Comparison of ENCODE assay signal across 14 cellular contexts in genomic region chr14:39025810-39026627, GRCh38.
DNase-seq lines count a peak whose midpoint lies in the region; ATAC-seq and TF ChIP-seq lines count a peak whose summit lies in the region.
"Had no signal": no experiment of that assay in that cellular context is flagged by ENCODE, and none has a peak within 500 bp of the region (broad histone marks: within the 10 kb centered on the region; RNA-seq: fewer than 3 reads in every experiment).

No MANE protein-coding gene starts in this region.

- H2AK5ac ChIP-seq in neuronal stem cell (ENCODE audit: low read depth, low read length), result no peak overlapping the region

- no peak overlapping the region for H3K23ac ChIP-seq in neuronal stem cell (ENCODE audit: low read depth, low read length, poor library complexity)

- H3K14ac ChIP-seq in neuronal stem cell (ENCODE audit: low read length), result no peak overlapping the region

- peaks cover 8 to 22% of the 10 kb centered on the region in 2 donors for H3K36me3 ChIP-seq in neuronal stem cell (replicated peaks in 1 of 2; ENCODE audit: control insufficient read depth in 2 of 2, insufficient read depth in 2 of 2, low read length in 2 of 2)
- H3K36me3 ChIP-seq in esophagus muscularis mucosa, result peaks cover 11 to 19% (median 17%) of the 10 kb centered on the region in 4 donors
- H3K36me3 ChIP-seq: prostate gland had no signal

- no peak overlapping the region for H2BK120ac ChIP-seq in neuronal stem cell (ENCODE audit: low read depth, low read length)

- DNase-seq in T-helper 1 cell (no peak), NCI-H146 treated with DMSO at 0.1 percent for 48 hours (lab: John Stamatoyannopoulos, UW; ENCODE audit: unreplicated experiment) (peak; percentile 40), cardiac fibroblast (ENCODE audit: low read depth in 2 of 2) (peak; percentile 19 to 57), neuronal stem cell (ENCODE audit: low spot score) (no peak), esophagus muscularis mucosa (ENCODE audit: extremely low spot score) (no peak), iPS-NIHi11 (ENCODE audit: low spot score) (no peak)
- DNase-seq: activated CD4-positive, CD25-positive, alpha-beta regulatory T cell; activated T-cell treated with anti-CD3 and anti-CD28 coated beads, Interleukin-2, amount 50 U/mL, for 48 hours; SJCRH30; stimulated activated naive CD4-positive, alpha-beta T cell had no signal

- H3K27ac Mint-ChIP-seq in T-helper 1 cell treated with Interleukin-12 subunit alpha and Interleukin-12 subunit beta and Interleukin-4 antibody, amounts not matched to agents 30 μg/mL and 1 μg/mL, for 36 hours, result peak overlapping the region; percentile 2
- H3K27ac Mint-ChIP-seq: mesothelial cell of epicardium had no signal

- H2BK12ac ChIP-seq in neuronal stem cell (ENCODE audit: low read length), result no peak overlapping the region

- TF ChIP-seq POLR2A in esophagus muscularis mucosa (IDR thresholded peaks at IDR 0.05; ENCODE audit: low read depth), result no peak

- peaks cover 7% of the 10 kb centered on the region for H3K4me1 Mint-ChIP-seq in T-helper 1 cell treated with Interleukin-12 subunit alpha and Interleukin-12 subunit beta and Interleukin-4 antibody, amounts not matched to agents 30 μg/mL and 1 μg/mL, for 36 hours (ENCODE audit: low read depth)
- H3K4me1 Mint-ChIP-seq: mesothelial cell of epicardium had no signal

- H3K27me3 ChIP-seq in neuronal stem cell (ENCODE audit: control insufficient read depth in 3 of 3, insufficient read depth in 3 of 3, low read depth in 1 of 3, low read length in 3 of 3) (no peaks in the 10 kb centered on the region), esophagus muscularis mucosa (no peaks in the 10 kb centered on the region)
- H3K27me3 ChIP-seq: SJCRH30 had no signal

- no CpG with 5 or more reads among the region's 3 CpGs for WGBS in neuronal stem cell (ENCODE audit: extremely low coverage in 2 of 2, insufficient read length in 2 of 2, insufficient replicate concordance in 1 of 2), 2 donors
- 75% methylated on average over 3 of the region's 3 CpGs for WGBS in esophagus muscularis mucosa

- no peak overlapping the region for H4K91ac ChIP-seq in neuronal stem cell (ENCODE audit: low read depth, low read length, poor library complexity)

- no peak overlapping the region for H2BK5ac ChIP-seq in neuronal stem cell (ENCODE audit: low read length)

- no peak overlapping the region for H3K4ac ChIP-seq in neuronal stem cell (ENCODE audit: low read length)

- no peak overlapping the region for H2BK15ac ChIP-seq in neuronal stem cell (ENCODE audit: low read length)

- H3K4me3 ChIP-seq in cardiac fibroblast (replicated peaks in 1 of 2; ENCODE audit: low read depth in 2 of 2, low read length in 2 of 2) (no peak overlapping the region), neuronal stem cell (ENCODE audit: low read length in 2 of 2) (no peak overlapping the region), esophagus muscularis mucosa (no peak overlapping the region)
- H3K4me3 ChIP-seq: prostate gland, SJCRH30 had no signal

- ATAC-seq in HG02973 (IDR thresholded peaks at IDR 0.05; ENCODE audit: unreplicated experiment), result no peak

- no peak overlapping the region for H4K8ac ChIP-seq in neuronal stem cell (ENCODE audit: low read depth, low read length)

- TF ChIP-seq EP300 in esophagus muscularis mucosa (IDR thresholded peaks at IDR 0.05), result no peak

- H2AFZ ChIP-seq in neuronal stem cell (ENCODE audit: low read length), result no peak overlapping the region

- no peak overlapping the region for H3K9ac ChIP-seq in neuronal stem cell (ENCODE audit: low read depth, low read length, poor library complexity)

- H3K9me3 ChIP-seq in neuronal stem cell (replicated peaks in 1 of 2; ENCODE audit: control insufficient read depth in 2 of 2, insufficient read depth in 1 of 2, low read depth in 1 of 2, low read length in 2 of 2) (no peaks in the 10 kb centered on the region), esophagus muscularis mucosa (no peaks in the 10 kb centered on the region)
- H3K9me3 ChIP-seq: prostate gland, SJCRH30 had no signal

- peak overlapping the region; percentile 41 for H3K27ac ChIP-seq in neuronal stem cell (replicated peaks; ENCODE audit: low read length)
- H3K27ac ChIP-seq in esophagus muscularis mucosa (replicated peaks in 1 of 4), result no peak overlapping the region
- H3K27ac ChIP-seq: prostate gland, SJCRH30 had no signal

- no peak overlapping the region for H3K4me3 Mint-ChIP-seq in T-helper 1 cell treated with Interleukin-12 subunit alpha and Interleukin-12 subunit beta and Interleukin-4 antibody, amounts not matched to agents 30 μg/mL and 1 μg/mL, for 36 hours
- H3K4me3 Mint-ChIP-seq: mesothelial cell of epicardium had no signal

- intact Hi-C loops in esophagus muscularis mucosa (cut with DNase I), result no loop called here

- no peak for TF ChIP-seq CTCF in cardiac fibroblast (IDR thresholded peaks at IDR 0.05; ENCODE audit: low read depth, low read length)
- no peak for TF ChIP-seq CTCF in esophagus muscularis mucosa (IDR thresholded peaks at IDR 0.05)

- no peaks in the 10 kb centered on the region for H3K9me3 Mint-ChIP-seq in T-helper 1 cell treated with Interleukin-12 subunit alpha and Interleukin-12 subunit beta and Interleukin-4 antibody, amounts not matched to agents 30 μg/mL and 1 μg/mL, for 36 hours
- H3K9me3 Mint-ChIP-seq: mesothelial cell of epicardium had no signal

- H3K18ac ChIP-seq in neuronal stem cell (ENCODE audit: low read length), result no peak overlapping the region

- no peaks in the 10 kb centered on the region for H3K79me1 ChIP-seq in neuronal stem cell (ENCODE audit: low read depth, low read length)

- H3K4me1 ChIP-seq in neuronal stem cell (ENCODE audit: control insufficient read depth in 2 of 2, insufficient read depth in 1 of 2, low read depth in 1 of 2, low read length in 2 of 2) (peaks cover 0 to 2% of the 10 kb centered on the region in 2 donors), esophagus muscularis mucosa (no peaks in the 10 kb centered on the region)
- H3K4me1 ChIP-seq: prostate gland, SJCRH30 had no signal

- no peak overlapping the region for H3K4me2 ChIP-seq in neuronal stem cell (ENCODE audit: insufficient read depth, low read length, poor library complexity, severe bottlenecking)

- H3K36me3 Mint-ChIP-seq in T-helper 1 cell treated with Interleukin-12 subunit alpha and Interleukin-12 subunit beta and Interleukin-4 antibody, amounts not matched to agents 30 μg/mL and 1 μg/mL, for 36 hours (ENCODE audit: low read depth), result peaks cover 28% of the 10 kb centered on the region

- H3K27me3 Mint-ChIP-seq in T-helper 1 cell treated with Interleukin-12 subunit alpha and Interleukin-12 subunit beta and Interleukin-4 antibody, amounts not matched to agents 30 μg/mL and 1 μg/mL, for 36 hours (ENCODE audit: low read depth), result no peaks in the 10 kb centered on the region

Comparison
In these comparisons a context has a peak if more than half of its experiments do, and no peak if none do; other contexts are left out.
1. DNase-seq: peak in NCI-H146 treated with DMSO at 0.1 percent for 48 hours (single experiment) and cardiac fibroblast (2 of 2); none in T-helper 1 cell (0 of 5), neuronal stem cell (single experiment), esophagus muscularis mucosa (single experiment) and iPS-NIHi11 (single experiment).